Comparison of ENCODE assay signal across 3 cellular contexts in the genomic region with DNA sequence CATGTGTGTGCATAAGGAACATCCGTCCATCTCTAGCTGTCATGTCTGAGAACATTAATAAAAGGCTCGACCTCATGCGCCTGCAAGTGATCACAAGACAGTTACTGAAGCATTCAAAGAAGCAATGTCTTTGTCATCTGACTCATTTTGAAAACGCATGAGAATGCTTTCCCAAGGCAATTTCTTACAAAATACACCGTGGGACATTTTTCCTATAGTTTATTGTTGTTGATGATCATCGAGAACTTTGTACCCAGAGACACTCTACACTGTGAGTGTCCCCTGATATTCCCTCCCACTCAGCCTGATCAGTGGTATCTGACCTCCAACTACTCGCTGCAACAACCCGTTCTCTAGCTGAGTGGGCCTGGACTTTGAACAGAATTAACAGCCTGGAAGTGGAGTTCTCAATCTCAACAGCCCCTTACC.
A peak's percentile ranks its signal among the peaks of the same experiment; 100 is the strongest.
TF ChIP-seq lines count a peak whose summit lies in the region.

No MANE protein-coding gene starts in this region.

TF ChIP-seq in SK-N-SH, 30 proteins besides CTCF, POLR2A, EP300 and RAD21 (continued from another document):
- 0 out of 2 replicates have a peak, but pooled peaks have one; percentile 27 for TF ChIP-seq TCF12 (IDR thresholded peaks at IDR 0.05)

TF ChIP-seq in SK-N-SH treated with all-trans-retinoic acid at 6 μM for 48 hours, 23 proteins besides CTCF, POLR2A, EP300 and RAD21 (continued from another document):
- TF ChIP-seq, protein P1, sequence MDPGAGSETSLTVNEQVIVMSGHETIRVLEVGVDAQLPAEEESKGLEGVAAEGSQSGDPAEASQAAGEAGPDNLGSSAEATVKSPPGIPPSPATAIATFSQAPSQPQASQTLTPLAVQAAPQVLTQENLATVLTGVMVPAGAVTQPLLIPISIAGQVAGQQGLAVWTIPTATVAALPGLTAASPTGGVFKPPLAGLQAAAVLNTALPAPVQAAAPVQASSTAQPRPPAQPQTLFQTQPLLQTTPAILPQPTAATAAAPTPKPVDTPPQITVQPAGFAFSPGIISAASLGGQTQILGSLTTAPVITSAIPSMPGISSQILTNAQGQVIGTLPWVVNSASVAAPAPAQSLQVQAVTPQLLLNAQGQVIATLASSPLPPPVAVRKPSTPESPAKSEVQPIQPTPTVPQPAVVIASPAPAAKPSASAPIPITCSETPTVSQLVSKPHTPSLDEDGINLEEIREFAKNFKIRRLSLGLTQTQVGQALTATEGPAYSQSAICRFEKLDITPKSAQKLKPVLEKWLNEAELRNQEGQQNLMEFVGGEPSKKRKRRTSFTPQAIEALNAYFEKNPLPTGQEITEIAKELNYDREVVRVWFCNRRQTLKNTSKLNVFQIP (CRISPR knock-in tag; IDR thresholded peaks at IDR 0.05; ENCODE audit: borderline replicate concordance, low read depth): no peak
- no peak for TF ChIP-seq TOX (CRISPR knock-in tag; IDR thresholded peaks at IDR 0.05; ENCODE audit: borderline replicate concordance)
- TF ChIP-seq GLIS3 (CRISPR knock-in tag; IDR thresholded peaks at IDR 0.05): no peak
- no peak for TF ChIP-seq ZFP3 (CRISPR knock-in tag; IDR thresholded peaks at IDR 0.05)
- TF ChIP-seq OSR1 (CRISPR knock-in tag; IDR thresholded peaks at IDR 0.05): no peak
- no peak for TF ChIP-seq TCF4 (CRISPR knock-in tag; IDR thresholded peaks at IDR 0.05; ENCODE audit: borderline replicate concordance)
- no peak for TF ChIP-seq ZFP30 (CRISPR knock-in tag; IDR thresholded peaks at IDR 0.05)

TF ChIP-seq in liver, 16 proteins besides CTCF, POLR2A, EP300 and RAD21 (continued from another document):
- TF ChIP-seq SP1 (IDR thresholded peaks at IDR 0.05): peak; percentile 78
- TF ChIP-seq, protein P2, sequence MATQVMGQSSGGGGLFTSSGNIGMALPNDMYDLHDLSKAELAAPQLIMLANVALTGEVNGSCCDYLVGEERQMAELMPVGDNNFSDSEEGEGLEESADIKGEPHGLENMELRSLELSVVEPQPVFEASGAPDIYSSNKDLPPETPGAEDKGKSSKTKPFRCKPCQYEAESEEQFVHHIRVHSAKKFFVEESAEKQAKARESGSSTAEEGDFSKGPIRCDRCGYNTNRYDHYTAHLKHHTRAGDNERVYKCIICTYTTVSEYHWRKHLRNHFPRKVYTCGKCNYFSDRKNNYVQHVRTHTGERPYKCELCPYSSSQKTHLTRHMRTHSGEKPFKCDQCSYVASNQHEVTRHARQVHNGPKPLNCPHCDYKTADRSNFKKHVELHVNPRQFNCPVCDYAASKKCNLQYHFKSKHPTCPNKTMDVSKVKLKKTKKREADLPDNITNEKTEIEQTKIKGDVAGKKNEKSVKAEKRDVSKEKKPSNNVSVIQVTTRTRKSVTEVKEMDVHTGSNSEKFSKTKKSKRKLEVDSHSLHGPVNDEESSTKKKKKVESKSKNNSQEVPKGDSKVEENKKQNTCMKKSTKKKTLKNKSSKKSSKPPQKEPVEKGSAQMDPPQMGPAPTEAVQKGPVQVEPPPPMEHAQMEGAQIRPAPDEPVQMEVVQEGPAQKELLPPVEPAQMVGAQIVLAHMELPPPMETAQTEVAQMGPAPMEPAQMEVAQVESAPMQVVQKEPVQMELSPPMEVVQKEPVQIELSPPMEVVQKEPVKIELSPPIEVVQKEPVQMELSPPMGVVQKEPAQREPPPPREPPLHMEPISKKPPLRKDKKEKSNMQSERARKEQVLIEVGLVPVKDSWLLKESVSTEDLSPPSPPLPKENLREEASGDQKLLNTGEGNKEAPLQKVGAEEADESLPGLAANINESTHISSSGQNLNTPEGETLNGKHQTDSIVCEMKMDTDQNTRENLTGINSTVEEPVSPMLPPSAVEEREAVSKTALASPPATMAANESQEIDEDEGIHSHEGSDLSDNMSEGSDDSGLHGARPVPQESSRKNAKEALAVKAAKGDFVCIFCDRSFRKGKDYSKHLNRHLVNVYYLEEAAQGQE (IDR thresholded peaks at IDR 0.05): no peak
- TF ChIP-seq RXRA (IDR thresholded peaks at IDR 0.05): peak; percentile 40 to 71
- TF ChIP-seq FOXA2 (IDR thresholded peaks at IDR 0.05): no peak
